Comparison of ENCODE assay signal across 8 cellular contexts in genomic region chr2:231604685-231605606, GRCh38. TPM values are rescaled to one million over a fixed set of nuclear protein-coding genes. Genes with fewer than 3 reads are reported as not detected.
DNase-seq lines count a peak whose midpoint lies in the region; ATAC-seq lines count a peak whose summit lies in the region.

No MANE protein-coding gene starts in this region.

- DNase-seq in AG08395 (ENCODE audit: low spot score) (peak; percentile 99), NCI-H345 treated with DMSO at 0.1 percent for 48 hours (lab: John Stamatoyannopoulos, UW; ENCODE audit: unreplicated experiment) (peak; percentile 94), cerebellum (ENCODE audit: low spot score) (peak; percentile 99), kidney tubule cell (ENCODE audit: low spot score) (peak; percentile 97)
- peak; percentile 81 to 94 for DNase-seq in activated CD4-positive, alpha-beta T cell treated with anti-CD3 and anti-CD28 coated beads for 24 hours (ENCODE audit: low read depth in 2 of 2)
- peak; percentile 82 to 89 for DNase-seq in stimulated activated CD4-positive, alpha-beta T cell treated with anti-CD3 and anti-CD28 coated beads, Interleukin-15, amount 100 ng/mL, for 48 hours (ENCODE audit: low read depth in 2 of 2)

- ATAC-seq in GM19023 (IDR thresholded peaks at IDR 0.05; ENCODE audit: unreplicated experiment) (peak; percentile 86), HG03175 (IDR thresholded peaks at IDR 0.05; ENCODE audit: unreplicated experiment) (peak; percentile 88)

RNA-seq across cellular contexts. Expression of gene TEX44, which starts 12.3 kb away (rescaled TPM):
- not detected for total RNA-seq in cerebellum

Comparison
In these comparisons a context has a peak if more than half of its experiments do, and no peak if none do; other contexts are left out.
1. Peak in every context shown above with its lines: DNase-seq and ATAC-seq.